ENCODE assay signal across 8 cellular contexts in the genomic region with DNA sequence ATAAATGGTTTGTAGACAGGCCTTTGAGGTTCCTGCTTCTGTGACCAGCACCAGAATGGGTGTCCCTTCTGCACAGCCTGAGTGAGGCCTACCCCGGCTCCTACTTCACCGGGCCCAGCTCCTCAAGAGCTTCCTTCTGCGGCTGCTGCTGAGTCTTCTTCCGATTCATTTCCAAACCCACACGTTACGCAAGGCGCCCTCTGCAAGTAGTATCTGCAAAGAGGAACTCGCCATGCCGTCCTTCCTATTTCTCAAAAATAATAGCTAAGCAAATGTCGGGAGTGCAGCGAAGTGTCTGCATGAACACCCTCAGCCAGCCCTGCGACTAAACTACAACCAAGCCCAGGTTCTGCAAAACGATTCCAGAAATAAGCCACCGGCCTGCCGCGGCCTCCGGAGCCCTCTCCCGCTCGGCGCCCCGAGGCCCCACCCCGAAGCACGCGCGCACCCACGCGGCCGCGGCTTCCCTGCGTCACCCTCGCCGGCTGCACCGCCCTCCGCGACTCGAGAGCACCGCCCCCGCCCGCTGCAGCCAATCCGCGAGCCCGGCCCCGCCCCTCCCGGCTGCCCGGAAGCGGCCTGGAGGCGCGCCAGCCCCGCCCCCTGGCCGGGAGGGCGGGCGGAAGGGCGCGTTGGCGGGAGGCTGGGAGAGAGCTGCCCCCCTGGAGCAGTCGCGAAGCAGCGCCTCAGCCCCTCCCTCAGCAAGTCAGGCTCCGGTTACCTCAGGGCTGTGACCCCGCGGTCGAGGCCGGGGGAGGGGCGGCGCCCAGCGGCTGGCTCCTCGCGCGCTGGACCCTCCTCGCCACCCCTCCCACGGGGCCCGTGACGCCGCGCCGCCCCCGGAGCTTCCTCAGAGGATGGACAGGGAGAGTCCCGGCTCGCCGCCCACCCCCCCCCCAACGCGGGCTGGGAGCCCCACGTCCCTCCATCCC. TPM values are rescaled to one million over a fixed set of nuclear protein-coding genes. Genes with fewer than 3 reads are reported as not detected.
A peak's percentile ranks its signal among the peaks of the same experiment; 100 is the strongest.
DNase-seq lines count a peak whose midpoint lies in the region; ATAC-seq and TF ChIP-seq lines count a peak whose summit lies in the region.

No MANE protein-coding gene starts in this region.

- H3K9me3 ChIP-seq in mucosa of rectum (ENCODE audit: control insufficient read depth in 2 of 2, low read length in 2 of 2), result no peaks in the 10 kb centered on the region

- peaks cover 0 to 2% of the 10 kb centered on the region in 2 donors for H3K36me3 ChIP-seq in mucosa of rectum (ENCODE audit: control insufficient read depth in 2 of 2, insufficient read depth in 2 of 2, low read length in 2 of 2)

- ATAC-seq in GM21447 (IDR thresholded peaks at IDR 0.05; ENCODE audit: unreplicated experiment), result peak; percentile 41

- H3K27ac ChIP-seq in mucosa of rectum (ENCODE audit: low read depth in 2 of 2, low read length in 2 of 2), result peak overlapping the region; percentile 95 to 100

- TF ChIP-seq CTCF in epithelial cell of proximal tubule (conservative IDR thresholded peaks at IDR 0.05; ENCODE audit: low read depth, low read length), result no peak

- peaks cover 52 to 55% of the 10 kb centered on the region in 2 donors for H3K4me1 ChIP-seq in mucosa of rectum (ENCODE audit: control insufficient read depth in 2 of 2, insufficient read depth in 2 of 2, low read length in 2 of 2)

- no peaks in the 10 kb centered on the region for H3K27me3 ChIP-seq in mucosa of rectum (ENCODE audit: control insufficient read depth in 2 of 2, insufficient read depth in 2 of 2, low read length in 2 of 2)

- DNase-seq in DMS 273 (lab: John Stamatoyannopoulos, UW; ENCODE audit: unreplicated experiment), result peak; percentile 96
- peak; percentile 90 for DNase-seq in HuH-7 (ENCODE audit: low spot score)
- DNase-seq in OCI-M2 (lab: John Stamatoyannopoulos, UW; ENCODE audit: unreplicated experiment), result peak; percentile 60
- peak; percentile 100 for DNase-seq in activated T-cell treated with anti-CD3 and anti-CD28 coated beads for 48 hours (ENCODE audit: low read depth)
- no peak for DNase-seq in epithelial cell of proximal tubule (ENCODE audit: low read depth)
- peak; percentile 95 to 96 for DNase-seq in stimulated activated CD8-positive, alpha-beta memory T cell treated with anti-CD3 and anti-CD28 coated beads, Interleukin-4, amount 100 ng/mL, for 1 hour (ENCODE audit: low read depth in 2 of 2, low spot score in 1 of 2)

- H3K4me3 ChIP-seq in epithelial cell of proximal tubule (ENCODE audit: low read depth, low read length) (peak overlapping the region; percentile 69), mucosa of rectum (ENCODE audit: low read length in 2 of 2) (peak overlapping the region; percentile 61 to 81)

- peak overlapping the region; percentile 86 to 92 for H3K9ac ChIP-seq in mucosa of rectum (ENCODE audit: low read depth in 1 of 2, low read length in 2 of 2)

RNA-seq across cellular contexts. Expression of gene MNT, which starts 8.3 kb away (rescaled TPM):
- 3.5 and 9.0 TPM in 2 replicates for total RNA-seq in epithelial cell of proximal tubule

RNA-seq across cellular contexts. Expression of gene SGSM2, which starts 55.2 kb away (rescaled TPM):
- 27.6 and 28.2 TPM in 2 replicates for total RNA-seq in epithelial cell of proximal tubule

RNA-seq across cellular contexts. Expression of gene TSR1, which starts 56.3 kb away (rescaled TPM):
- 54.8 and 85.1 TPM in 2 replicates for total RNA-seq in epithelial cell of proximal tubule
